16 cellular contexts compared by ENCODE assay signal in genomic region chr2:239940861-239941570, GRCh38.
"Had no signal": no experiment of that assay in that cellular context is flagged by ENCODE, and none has a peak within 500 bp of the region (broad histone marks: within the 10 kb centered on the region; RNA-seq: fewer than 3 reads in every experiment).

No MANE protein-coding gene starts in this region.

- H3K4me1 Mint-ChIP-seq: neural crest cell had no signal

- DNase-seq: activated CD4-positive, alpha-beta memory T cell treated with anti-CD3 and anti-CD28 coated beads for 36 hours; activated CD4-positive, CD25-positive, alpha-beta regulatory T cell treated with anti-CD3 and anti-CD28 coated beads, Interleukin-2, amount 50 U/mL, for 72 hours; activated naive CD4-positive, alpha-beta T cell treated with Interleukin-2 at 50 U/mL for 16 hours; central memory CD4-positive, alpha-beta T cell; cortex of kidney; effector memory CD4-positive, alpha-beta T cell; hypothalamus; immature natural killer cell; mesendoderm; stimulated activated CD4-positive, alpha-beta T cell treated with anti-CD3 and anti-CD28 coated beads, Interleukin-1b, Interleukin-23, amount 100 ng/mL, for 48 hours; stimulated activated naive B cell treated with anti-CD40 and anti-IgM and Interleukin-4, amounts not matched to agents 10 μg/mL and 1 μg/mL and 100 μg/mL, for 72 hours; T-helper 9 cell; transverse colon had no signal

- H3K36me3 ChIP-seq: pancreas, transverse colon had no signal

- H3K27me3 Mint-ChIP-seq: activated CD4-positive, alpha-beta memory T cell treated with anti-CD3 and anti-CD28 coated beads for 36 hours; stimulated activated naive B cell treated with anti-CD40 and anti-IgM and Interleukin-4, amounts not matched to agents 10 μg/mL and 1 μg/mL and 100 μg/mL, for 72 hours had no signal

- H3K9me3 ChIP-seq: pancreas, transverse colon had no signal

- H3K9me3 Mint-ChIP-seq: activated CD4-positive, alpha-beta memory T cell treated with anti-CD3 and anti-CD28 coated beads for 36 hours; immature natural killer cell; neural crest cell had no signal

- H3K4me1 ChIP-seq: pancreas had no signal

- H3K27me3 ChIP-seq: pancreas, transverse colon had no signal

- H3K27ac ChIP-seq: pancreas, transverse colon had no signal

- H3K4me3 ChIP-seq: pancreas, transverse colon had no signal

- H3K36me3 Mint-ChIP-seq: activated CD4-positive, alpha-beta memory T cell treated with anti-CD3 and anti-CD28 coated beads for 36 hours; immature natural killer cell had no signal

- ATAC-seq: left lobe of liver; pancreas; stimulated activated naive B cell treated with anti-CD40 and anti-IgM and Interleukin-4, amounts not matched to agents 10 μg/mL and 1 μg/mL and 100 μg/mL, for 72 hours had no signal

- H3K27ac Mint-ChIP-seq: activated CD4-positive, alpha-beta memory T cell treated with anti-CD3 and anti-CD28 coated beads for 36 hours; immature natural killer cell; stimulated activated naive B cell treated with anti-CD40 and anti-IgM and Interleukin-4, amounts not matched to agents 10 μg/mL and 1 μg/mL and 100 μg/mL, for 72 hours had no signal

- H3K4me3 Mint-ChIP-seq: activated CD4-positive, alpha-beta memory T cell treated with anti-CD3 and anti-CD28 coated beads for 36 hours; immature natural killer cell; neural crest cell; stimulated activated naive B cell treated with anti-CD40 and anti-IgM and Interleukin-4, amounts not matched to agents 10 μg/mL and 1 μg/mL and 100 μg/mL, for 72 hours had no signal
